8 cellular contexts compared by ENCODE assay signal in genomic region chr22:20957118-20957690, GRCh38. TPM values are rescaled to one million over a fixed set of nuclear protein-coding genes. Genes with fewer than 3 reads are reported as not detected.
A peak's percentile ranks its signal among the peaks of the same experiment; 100 is the strongest.
DNase-seq lines count a peak whose midpoint lies in the region; ATAC-seq and TF ChIP-seq lines count a peak whose summit lies in the region.

No MANE protein-coding gene starts in this region.

- peaks cover 15% of the 10 kb centered on the region for H3K27me3 ChIP-seq in cardiac muscle cell

- H3K27ac ChIP-seq in cardiac muscle cell, result no peak overlapping the region

- peaks cover 13% of the 10 kb centered on the region for H3K4me1 ChIP-seq in cardiac muscle cell (ENCODE audit: low read depth)

- no peaks in the 10 kb centered on the region for H3K9me3 ChIP-seq in T-helper 17 cell (ENCODE audit: control insufficient read depth, low read length, poor library complexity, severe bottlenecking)
- no peaks in the 10 kb centered on the region for H3K9me3 ChIP-seq in cardiac muscle cell (ENCODE audit: low read depth)

- TF ChIP-seq CTCF in cardiac muscle cell (IDR thresholded peaks at IDR 0.05; ENCODE audit: low read depth, low read length) (no peak), retinal pigment epithelial cell (conservative IDR thresholded peaks at IDR 0.05; ENCODE audit: low read depth, low read length) (no peak)

- DNase-seq in GM03348 (ENCODE audit: low spot score) (peak; percentile 62), T-helper 17 cell (no peak), cardiac muscle cell (ENCODE audit: low read depth in 1 of 2, low spot score in 1 of 2) (peak; percentile 29 to 35), retinal pigment epithelial cell (ENCODE audit: low read depth) (no peak), amniotic stem cell (lab: John Stamatoyannopoulos, UW) (no peak), hippocampal formation (lab: John Stamatoyannopoulos, UW) (no peak)

- H3K36me3 Mint-ChIP-seq in T-helper 17 cell (ENCODE audit: low read depth), result no peaks in the 10 kb centered on the region

- peaks cover 15% of the 10 kb centered on the region for H3K36me3 ChIP-seq in cardiac muscle cell

- peaks cover 24% of the 10 kb centered on the region for H3K27me3 Mint-ChIP-seq in T-helper 17 cell

- H3K4me1 Mint-ChIP-seq in T-helper 17 cell, result peaks cover 8% of the 10 kb centered on the region

- ATAC-seq in T-helper 17 cell (no peak), GM18909 (IDR thresholded peaks at IDR 0.05; ENCODE audit: poor library complexity, unreplicated experiment) (no peak), HG02852 (IDR thresholded peaks at IDR 0.05; ENCODE audit: unreplicated experiment) (no peak)

- peak overlapping the region; percentile 67 for H3K4me3 Mint-ChIP-seq in T-helper 17 cell

- no peak overlapping the region for H3K27ac Mint-ChIP-seq in T-helper 17 cell

- H3K4me3 ChIP-seq in cardiac muscle cell, result peak overlapping the region; percentile 40
- H3K4me3 ChIP-seq in retinal pigment epithelial cell (ENCODE audit: low read length), result peak overlapping the region; percentile 74

RNA-seq across cellular contexts. Expression of gene AIFM3, which starts 9.9 kb away (rescaled TPM):
- total RNA-seq in T-helper 17 cell (1 to 10 TPM in 1 of 2 donors, under 1 TPM in 1; 0.34 to 1.2 TPM), cardiac muscle cell (2.0 and 4.8 TPM in 2 replicates)
- 0.67 and 0.87 TPM in 2 replicates for polyA plus RNA-seq in cardiac muscle cell

RNA-seq across cellular contexts. Expression of gene LZTR1, which starts 24.9 kb away (rescaled TPM):
- total RNA-seq in T-helper 17 cell, result 10 to 100 TPM; 49.4 to 59.3 TPM
- 50.8 and 62.6 TPM in 2 replicates for total RNA-seq in cardiac muscle cell
- polyA plus RNA-seq in cardiac muscle cell, result 41.7 and 60.9 TPM in 2 replicates

RNA-seq across cellular contexts. Expression of gene CRKL, which starts 40.0 kb away (rescaled TPM):
- 10 to 100 TPM; 40.0 to 57.0 TPM for total RNA-seq in T-helper 17 cell
- total RNA-seq in cardiac muscle cell, result 74.3 and 80.9 TPM in 2 replicates
- polyA plus RNA-seq in cardiac muscle cell, result 42.4 and 60.1 TPM in 2 replicates

RNA-seq across cellular contexts. Expression of gene THAP7, which starts 44.7 kb away (rescaled TPM):
- total RNA-seq in T-helper 17 cell, result 10 to 100 TPM; 41.5 to 55.6 TPM
- 61.1 and 69.8 TPM in 2 replicates for total RNA-seq in cardiac muscle cell
- 47.5 and 49.7 TPM in 2 replicates for polyA plus RNA-seq in cardiac muscle cell

RNA-seq across cellular contexts. Expression of gene P2RX6, which starts 57.8 kb away (rescaled TPM):
- total RNA-seq in T-helper 17 cell (1 to 10 TPM in 1 of 2 donors, under 1 TPM in 1; 0.39 to 1.0 TPM), cardiac muscle cell (8.6 and 11.8 TPM in 2 replicates)
- 7.9 and 8.9 TPM in 2 replicates for polyA plus RNA-seq in cardiac muscle cell

Comparison
In these comparisons a context has a peak if more than half of its experiments do, and no peak if none do; other contexts are left out.
1. DNase-seq: peak in GM03348 (single experiment) and cardiac muscle cell (2 of 2); none in T-helper 17 cell (0 of 3), retinal pigment epithelial cell (single experiment), amniotic stem cell (single experiment) and hippocampal formation (0 of 2).